In genomic region chr13:66794340-66795031, GRCh38 we compare ENCODE assay signal across 1 cellular context.
TF ChIP-seq lines count a peak whose summit lies in the region.

No MANE protein-coding gene starts in this region.

TF ChIP-seq in HEK293, 187 proteins besides CTCF, POLR2A, EP300 and RAD21 (continued from another document):
- TF ChIP-seq ZNF513 (tag by site-specific recombination; IDR thresholded peaks at IDR 0.05) (no peak), ZNF843 (tag by site-specific recombination; IDR thresholded peaks at IDR 0.05) (no peak), TRIM28 (IDR thresholded peaks at IDR 0.05; ENCODE audit: borderline replicate concordance, low read length) (0 out of 2 replicates have a peak, but pooled peaks have one; percentile 52)
